ENCODE assay signal across 22 cellular contexts in genomic region chr16:59848314-59848713, GRCh38.
DNase-seq lines count a peak whose midpoint lies in the region; ATAC-seq lines count a peak whose summit lies in the region.
"Had no signal": no experiment of that assay in that cellular context is flagged by ENCODE, and none has a peak within 500 bp of the region (broad histone marks: within the 10 kb centered on the region; RNA-seq: fewer than 3 reads in every experiment).

No MANE protein-coding gene starts in this region.

- no peak for ATAC-seq in HG02852 (IDR thresholded peaks at IDR 0.05; ENCODE audit: unreplicated experiment)
- ATAC-seq: body of pancreas; natural killer cell treated with Interleukin-12 subunit alpha and Interleukin-12 subunit beta and Interleukin-15 and Interleukin-18, amount 100 ng/mL, for 72 hours; Right ventricle myocardium inferior; stimulated activated memory B cell treated with anti-CD40 and anti-IgM and Interleukin-4, amounts not matched to agents 10 μg/mL and 1 μg/mL and 100 μg/mL, for 72 hours had no signal

- DNase-seq in M059J (ENCODE audit: low read depth) (peak; percentile 66), epidermal melanocyte (ENCODE audit: insufficient read length, low spot score) (peak; percentile 44), medulla oblongata (ENCODE audit: extremely low spot score) (peak; percentile 93), superior temporal gyrus (ENCODE audit: extremely low spot score) (peak; percentile 84), NAMALWA (ENCODE audit: low spot score) (no peak), dedifferentiated amniotic fluid mesenchymal stem cell (ENCODE audit: extremely low spot score) (no peak)
- DNase-seq: activated CD4-positive, alpha-beta T cell treated with anti-CD3 and anti-CD28 coated beads for 1 hour; activated naive CD4-positive, alpha-beta T cell treated with anti-CD3 and anti-CD28 coated beads, Interleukin-2, amount 50 U/mL, for 16 hours; activated T-cell treated with anti-CD3 and anti-CD28 coated beads, Interleukin-2, amount 50 U/mL, for 48 hours; body of pancreas; Caco-2; HCEC 1CT; Karpas-422; mesenchymal stem cell; NCI-H1105; NCI-H2107; NCI-H510A; stimulated activated CD4-positive, alpha-beta T cell treated with anti-CD3 and anti-CD28 coated beads, Interleukin-1b, Interleukin-23, amount 100 ng/mL, for 48 hours had no signal

Comparison
In these comparisons a context has a peak if more than half of its experiments do, and no peak if none do; other contexts are left out.
1. DNase-seq: peak in M059J (single experiment), epidermal melanocyte (single experiment), medulla oblongata (single experiment) and superior temporal gyrus (single experiment); none in NAMALWA (single experiment) and dedifferentiated amniotic fluid mesenchymal stem cell (single experiment).